1 cellular context compared by ENCODE assay signal in genomic region chr16:76899767-76900166, GRCh38.
TF ChIP-seq lines count a peak whose summit lies in the region.

No MANE protein-coding gene starts in this region.

TF ChIP-seq in HepG2, 621 proteins besides CTCF, POLR2A, EP300 and RAD21 (continued from another document):
- no peak for TF ChIP-seq USF2 (IDR thresholded peaks at IDR 0.05; ENCODE audit: low read depth, low read length)
- TF ChIP-seq USF2 (CRISPR knock-in tag; IDR thresholded peaks at IDR 0.05; ENCODE audit: borderline replicate concordance), result no peak
- no peak for TF ChIP-seq ETV5 (CRISPR knock-in tag; IDR thresholded peaks at IDR 0.05; ENCODE audit: borderline replicate concordance)
TF ChIP-seq in HepG2: peak in this region for 0.
